ENCODE assay signal across 9 cellular contexts in genomic region chr22:50696799-50697561, GRCh38.
DNase-seq lines count a peak whose midpoint lies in the region; ATAC-seq, FAIRE-seq and TF ChIP-seq lines count a peak whose summit lies in the region.
"Had no signal": no experiment of that assay in that cellular context is flagged by ENCODE, and none has a peak within 500 bp of the region (broad histone marks: within the 10 kb centered on the region; RNA-seq: fewer than 3 reads in every experiment).

No MANE protein-coding gene starts in this region.

- H3K4me2 ChIP-seq in parathyroid adenoma (ENCODE audit: low read length): peak overlapping the region; percentile 65

- H3K36me3 ChIP-seq in parathyroid adenoma (ENCODE audit: control insufficient read depth, insufficient read depth, low read length): no peaks in the 10 kb centered on the region

- TF ChIP-seq CTCF in RWPE1 (conservative IDR thresholded peaks at IDR 0.05; ENCODE audit: low read depth): peak; percentile 71
- peak; percentile 28 for TF ChIP-seq CTCF in parathyroid adenoma (IDR thresholded peaks at IDR 0.05)

- H3K4me1 ChIP-seq in parathyroid adenoma: no peaks in the 10 kb centered on the region

- peak; percentile 27 for DNase-seq in COR-L47 (lab: John Stamatoyannopoulos, UW)
- DNase-seq in RWPE1 (ENCODE audit: low spot score): peak; percentile 16
- peak; percentile 18 for DNase-seq in glomerular visceral epithelial cell (ENCODE audit: extremely low spot score)
- DNase-seq in RCC 7860 (ENCODE audit: low spot score): no peak
- DNase-seq: NCI-H1105 treated with DMSO at 0.1 percent for 48 hours had no signal

- FAIRE-seq in RCC 7860 (lab: Jason Lieb, UNC): no peak

- peak overlapping the region; percentile 36 for H3K4me3 ChIP-seq in parathyroid adenoma (ENCODE audit: low read depth, low read length)

- no peaks in the 10 kb centered on the region for H3K9me3 ChIP-seq in parathyroid adenoma (ENCODE audit: control insufficient read depth, low read length)

- H3K27ac ChIP-seq in RWPE1 (no peak overlapping the region; the same call in 1 of the 2 replicates), parathyroid adenoma (no peak overlapping the region)

- POLR2A ChIA-PET in RWPE1 (lab: Yijun Ruan, JAX; ENCODE audit: low non-redundant PET): interaction anchor here (0.6 kb wide), 1 partner anchor 171 kb away, joined by 3 read pairs; no protein-coding TSS in a partner anchor

- peak overlapping the region; percentile 63 for H2AFZ ChIP-seq in parathyroid adenoma

- no peaks in the 10 kb centered on the region for H3K79me2 ChIP-seq in parathyroid adenoma

- CTCF ChIA-PET in RWPE1 (lab: Yijun Ruan, JAX): interaction anchor here (0.6 kb wide), 1 partner anchor 1064 kb away, joined by 3 read pairs; no protein-coding TSS in a partner anchor

- H3K27me3 ChIP-seq in parathyroid adenoma (ENCODE audit: control insufficient read depth, insufficient read depth, low read length): no peaks in the 10 kb centered on the region

- no peak for ATAC-seq in HG03159 (IDR thresholded peaks at IDR 0.05; ENCODE audit: unreplicated experiment)
- no peak for ATAC-seq in GM19397 (IDR thresholded peaks at IDR 0.05; ENCODE audit: unreplicated experiment)
- no peak for ATAC-seq in HG03521 (IDR thresholded peaks at IDR 0.05; ENCODE audit: unreplicated experiment)

- no peak overlapping the region for H3K9ac ChIP-seq in parathyroid adenoma
